Comparison of ENCODE assay signal across 11 cellular contexts in the genomic region with DNA sequence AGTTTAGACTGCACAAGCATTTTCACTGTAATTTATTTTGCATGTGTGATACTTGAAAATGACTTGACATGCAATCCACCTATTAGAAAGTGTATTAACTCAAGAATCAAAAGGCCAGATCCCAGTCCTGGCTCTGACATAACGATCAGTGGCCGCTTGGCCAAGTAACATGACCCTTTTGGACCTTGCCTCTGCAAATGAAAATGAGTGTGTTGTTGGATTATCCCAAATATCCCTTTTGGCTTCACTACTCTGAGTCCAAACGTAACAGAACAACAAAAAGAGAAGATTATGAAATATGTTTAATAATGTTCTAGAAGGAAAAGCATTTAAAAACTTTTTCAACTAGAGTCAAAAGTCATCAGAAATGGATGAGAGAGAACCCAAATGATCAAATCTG. TPM values are rescaled to one million over a fixed set of nuclear protein-coding genes. Genes with fewer than 3 reads are reported as not detected.
"Had no signal": no experiment of that assay in that cellular context is flagged by ENCODE, and none has a peak within 500 bp of the region (broad histone marks: within the 10 kb centered on the region; RNA-seq: fewer than 3 reads in every experiment).

No MANE protein-coding gene starts in this region.

- H3K9me3 ChIP-seq: HAP-1 had no signal

- H3K27ac ChIP-seq: GM23248, HL-60 had no signal

- H3K27ac Mint-ChIP-seq: HFFc6 had no signal

- H3K4me3 Mint-ChIP-seq: HFFc6 had no signal

- H3K4me3 ChIP-seq: GM23248, HAP-1, K562 had no signal

- DNase-seq: GM23248, GOT3, H7, HFFc6, IMR-90 had no signal

- FAIRE-seq: K562 had no signal

- H3K9me3 Mint-ChIP-seq: HFFc6 had no signal

- H2AFZ ChIP-seq: GM23248 had no signal

- ATAC-seq: HCT116, K562 had no signal

- H3K36me3 ChIP-seq: HAP-1 had no signal

- H3K9ac ChIP-seq: GM23248 had no signal

- H3K4me1 ChIP-seq: HAP-1 had no signal

RNA-seq across cellular contexts. Expression of a gene that starts 19.0 kb away (rescaled TPM):
- total RNA-seq: H7 had no signal
- polyA plus RNA-seq: IMR-90 had no signal

RNA-seq across cellular contexts. Expression of a gene that starts 19.1 kb away (rescaled TPM):
- total RNA-seq: H4, H7, HT1080, K562 had no signal
- polyA plus RNA-seq: K562 had no signal
